8 cellular contexts compared by ENCODE assay signal in the genomic region with DNA sequence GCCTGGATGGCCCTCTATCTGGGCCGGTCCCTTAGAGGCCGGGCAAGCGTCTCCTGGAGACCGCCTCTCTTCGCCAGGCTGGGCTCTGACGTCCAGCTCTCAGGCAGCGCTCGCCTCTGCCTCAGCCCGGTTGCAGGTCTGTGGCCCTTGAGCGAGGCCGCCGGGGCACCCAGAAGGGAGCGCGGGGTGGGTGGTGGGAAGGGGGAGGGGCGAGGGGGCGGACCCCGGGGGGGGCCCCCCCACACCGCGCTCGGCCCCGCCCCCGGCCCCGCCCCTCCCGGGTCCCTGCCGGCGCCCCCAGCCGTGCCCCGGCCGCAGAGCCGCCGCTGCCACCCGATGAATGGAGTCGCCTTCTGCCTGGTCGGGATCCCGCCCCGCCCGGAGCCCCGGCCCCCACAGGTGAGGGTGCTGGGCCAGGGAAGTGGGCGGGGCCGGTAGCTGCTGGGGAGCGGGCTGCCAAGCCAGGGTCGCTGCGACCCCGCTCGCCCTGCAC. TPM values are rescaled to one million over a fixed set of nuclear protein-coding genes. Genes with fewer than 3 reads are reported as not detected.
DNase-seq lines count a peak whose midpoint lies in the region; ATAC-seq and TF ChIP-seq lines count a peak whose summit lies in the region.

A gene with protein sequence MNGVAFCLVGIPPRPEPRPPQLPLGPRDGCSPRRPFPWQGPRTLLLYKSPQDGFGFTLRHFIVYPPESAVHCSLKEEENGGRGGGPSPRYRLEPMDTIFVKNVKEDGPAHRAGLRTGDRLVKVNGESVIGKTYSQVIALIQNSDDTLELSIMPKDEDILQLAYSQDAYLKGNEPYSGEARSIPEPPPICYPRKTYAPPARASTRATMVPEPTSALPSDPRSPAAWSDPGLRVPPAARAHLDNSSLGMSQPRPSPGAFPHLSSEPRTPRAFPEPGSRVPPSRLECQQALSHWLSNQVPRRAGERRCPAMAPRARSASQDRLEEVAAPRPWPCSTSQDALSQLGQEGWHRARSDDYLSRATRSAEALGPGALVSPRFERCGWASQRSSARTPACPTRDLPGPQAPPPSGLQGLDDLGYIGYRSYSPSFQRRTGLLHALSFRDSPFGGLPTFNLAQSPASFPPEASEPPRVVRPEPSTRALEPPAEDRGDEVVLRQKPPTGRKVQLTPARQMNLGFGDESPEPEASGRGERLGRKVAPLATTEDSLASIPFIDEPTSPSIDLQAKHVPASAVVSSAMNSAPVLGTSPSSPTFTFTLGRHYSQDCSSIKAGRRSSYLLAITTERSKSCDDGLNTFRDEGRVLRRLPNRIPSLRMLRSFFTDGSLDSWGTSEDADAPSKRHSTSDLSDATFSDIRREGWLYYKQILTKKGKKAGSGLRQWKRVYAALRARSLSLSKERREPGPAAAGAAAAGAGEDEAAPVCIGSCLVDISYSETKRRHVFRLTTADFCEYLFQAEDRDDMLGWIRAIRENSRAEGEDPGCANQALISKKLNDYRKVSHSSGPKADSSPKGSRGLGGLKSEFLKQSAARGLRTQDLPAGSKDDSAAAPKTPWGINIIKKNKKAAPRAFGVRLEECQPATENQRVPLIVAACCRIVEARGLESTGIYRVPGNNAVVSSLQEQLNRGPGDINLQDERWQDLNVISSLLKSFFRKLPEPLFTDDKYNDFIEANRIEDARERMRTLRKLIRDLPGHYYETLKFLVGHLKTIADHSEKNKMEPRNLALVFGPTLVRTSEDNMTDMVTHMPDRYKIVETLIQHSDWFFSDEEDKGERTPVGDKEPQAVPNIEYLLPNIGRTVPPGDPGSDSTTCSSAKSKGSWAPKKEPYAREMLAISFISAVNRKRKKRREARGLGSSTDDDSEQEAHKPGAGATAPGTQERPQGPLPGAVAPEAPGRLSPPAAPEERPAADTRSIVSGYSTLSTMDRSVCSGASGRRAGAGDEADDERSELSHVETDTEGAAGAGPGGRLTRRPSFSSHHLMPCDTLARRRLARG (N-terminal part only) (plus strand): TSS at position 315 of the 493 bp plus-strand sequence. CDS start 22 bp downstream, at position 337.

- H3K27me3 ChIP-seq in ACC112 (ENCODE audit: insufficient read depth, low read length) (no peaks in the 10 kb centered on the region), skeletal muscle satellite cell (ENCODE audit: control insufficient read depth, insufficient read depth, low read length) (no peaks in the 10 kb centered on the region)

- peaks cover 11% of the 10 kb centered on the region for H3K4me1 Mint-ChIP-seq in activated B cell treated with CpG ODN at 0.5 μM for 24 hours

- peak within 1 kb of the TSS; percentile 87 for H2AFZ ChIP-seq in ACC112 (ENCODE audit: low read length, unreplicated experiment)

- peak within 1 kb of the TSS; percentile 75 for H3K4me3 Mint-ChIP-seq in activated B cell treated with CpG ODN at 0.5 μM for 24 hours

- H3K27ac ChIP-seq in ACC112 (ENCODE audit: low read depth, low read length), result peak within 1 kb of the TSS; percentile 60

- peaks cover 27% of the 10 kb centered on the region for H3K4me1 ChIP-seq in ACC112 (ENCODE audit: control insufficient read depth, insufficient read depth, low read length, unreplicated experiment)
- H3K4me1 ChIP-seq in skeletal muscle satellite cell (ENCODE audit: control insufficient read depth, insufficient read depth, low read length), result peaks cover 48% of the 10 kb centered on the region

- H3K4me3 ChIP-seq in ACC112 (ENCODE audit: low read depth, low read length), result peak within 1 kb of the TSS; percentile 98
- H3K4me3 ChIP-seq in HFF-Myc (replicated peaks; ENCODE audit: low read depth, low read length), result peak within 1 kb of the TSS; percentile 67
- H3K4me3 ChIP-seq in choroid plexus epithelial cell (ENCODE audit: low read depth, low read length), result peak within 1 kb of the TSS; percentile 80
- peak within 1 kb of the TSS; percentile 76 for H3K4me3 ChIP-seq in skeletal muscle satellite cell (ENCODE audit: low read length)

- H3K9me3 ChIP-seq in skeletal muscle satellite cell (replicated peaks; ENCODE audit: low read length), result no peaks in the 10 kb centered on the region

- H3K27ac Mint-ChIP-seq in activated B cell treated with CpG ODN at 0.5 μM for 24 hours, result no peak within 1 kb of the TSS

- ATAC-seq in activated B cell treated with CpG ODN at 0.5 μM for 24 hours (ENCODE audit: low read depth), result peak; percentile 59
- ATAC-seq in GM18868 (IDR thresholded peaks at IDR 0.05; ENCODE audit: unreplicated experiment), result no peak

- CTCF ChIA-PET in activated B cell treated with CpG ODN at 0.5 μM for 24 hours (lab: Charles Lee), result interaction anchor here (0.6 kb wide), 1 partner anchor 79 kb away, joined by 3 read pairs; no protein-coding TSS in a partner anchor

- peak within 1 kb of the TSS; percentile 97 for H3K4me2 ChIP-seq in skeletal muscle satellite cell (ENCODE audit: low read length)

- intact Hi-C loops in activated B cell treated with CpG ODN at 0.5 μM for 24 hours (cut with micrococcal nuclease), result loop anchor here (10.0 kb wide), 1 partner anchor 157 kb away; no protein-coding TSS in a partner anchor

- H3K9me3 Mint-ChIP-seq in activated B cell treated with CpG ODN at 0.5 μM for 24 hours, result no peaks in the 10 kb centered on the region

- H3K27me3 Mint-ChIP-seq in activated B cell treated with CpG ODN at 0.5 μM for 24 hours, result peaks cover 36% of the 10 kb centered on the region

- peak within 1 kb of the TSS; percentile 87 for H3K9ac ChIP-seq in skeletal muscle satellite cell (ENCODE audit: low read depth, low read length)

- H3K36me3 Mint-ChIP-seq in activated B cell treated with CpG ODN at 0.5 μM for 24 hours (ENCODE audit: low read depth), result no peaks in the 10 kb centered on the region

- no peak for TF ChIP-seq CTCF in HFF-Myc (IDR thresholded peaks at IDR 0.05; ENCODE audit: low read depth, low read length, missing control alignments)
- no peak for TF ChIP-seq CTCF in activated B cell treated with CpG ODN at 0.5 μM for 24 hours (IDR thresholded peaks at IDR 0.05)
- no peak for TF ChIP-seq CTCF in choroid plexus epithelial cell (conservative IDR thresholded peaks at IDR 0.05; ENCODE audit: low read depth, low read length)

- POLR2A ChIA-PET in activated B cell treated with CpG ODN at 0.5 μM for 24 hours (lab: Charles Lee), result interaction anchor here (0.9 kb wide), 1 partner anchor 274 kb away, joined by 3 read pairs; no protein-coding TSS in a partner anchor

- no peaks in the 10 kb centered on the region for H3K36me3 ChIP-seq in ACC112 (ENCODE audit: insufficient read depth, low read length)
- H3K36me3 ChIP-seq in skeletal muscle satellite cell (ENCODE audit: insufficient read depth, low read length), result peaks cover 2% of the 10 kb centered on the region

- H3K79me2 ChIP-seq in ACC112 (ENCODE audit: control insufficient read depth, insufficient read depth, low read length, unreplicated experiment), result peaks cover 50% of the 10 kb centered on the region

- DNase-seq in HFF-Myc (ENCODE audit: extremely low read depth, low read depth) (no peak), activated B cell treated with CpG ODN at 0.5 μM for 24 hours (peak; percentile 37), choroid plexus epithelial cell (ENCODE audit: low read depth) (peak; percentile 70), iris pigment epithelial cell (ENCODE audit: low read depth) (peak; percentile 72), NCI-H1105 treated with DMSO at 0.1 percent for 48 hours (lab: John Stamatoyannopoulos, UW) (no peak)

RNA-seq across cellular contexts. Expression of the gene that starts here (rescaled TPM):
- total RNA-seq in activated B cell treated with CpG ODN at 0.5 μM for 24 hours, result 0.51 and 1.3 TPM in 2 replicates
- 16.6 and 18.5 TPM in 2 replicates for total RNA-seq in skeletal muscle satellite cell (2012; rRNA removed)

Comparison
In these comparisons a context has a peak if more than half of its experiments do, and no peak if none do; other contexts are left out.
1. DNase-seq: peak in activated B cell treated with CpG ODN at 0.5 μM for 24 hours (single experiment), choroid plexus epithelial cell (single experiment) and iris pigment epithelial cell (single experiment); none in HFF-Myc (single experiment) and NCI-H1105 treated with DMSO at 0.1 percent for 48 hours (single experiment).
2. Peak in every context shown above with its lines, with median percentiles within 50 percentile points of each other: H3K4me3 ChIP-seq.